ENCODE assay signal across 1 cellular context in genomic region chr4:6329478-6330383, GRCh38.
TF ChIP-seq lines count a peak whose summit lies in the region.

No MANE protein-coding gene starts in this region.

TF ChIP-seq in HepG2, 621 proteins besides CTCF, POLR2A, EP300 and RAD21 (continued from another document and continues in another):
- TF ChIP-seq NONO (IDR thresholded peaks at IDR 0.05) (no peak), NONO (CRISPR knock-in tag; conservative IDR thresholded peaks at IDR 0.05) (0 out of 2 replicates have a peak, but pooled peaks have one; percentile 34), SP140L (CRISPR knock-in tag; IDR thresholded peaks at IDR 0.05; ENCODE audit: borderline replicate concordance) (no peak), MXD3 (CRISPR knock-in tag; IDR thresholded peaks at IDR 0.05) (no peak), RNF2 (conservative IDR thresholded peaks at IDR 0.05; ENCODE audit: low read depth) (no peak), ZNF441 (CRISPR knock-in tag; IDR thresholded peaks at IDR 0.05; ENCODE audit: borderline replicate concordance) (no peak), ZNF136 (CRISPR knock-in tag; IDR thresholded peaks at IDR 0.05; ENCODE audit: low read depth) (no peak), SCMH1 (CRISPR knock-in tag; IDR thresholded peaks at IDR 0.05; ENCODE audit: borderline replicate concordance) (no peak), HNF4G (IDR thresholded peaks at IDR 0.05; ENCODE audit: borderline replicate concordance, low read depth, low read length) (peak; percentile 77), HNF4G (CRISPR knock-in tag; IDR thresholded peaks at IDR 0.05; ENCODE audit: borderline replicate concordance, low read depth) (peak; percentile 87), NFE2L2 (IDR thresholded peaks at IDR 0.05; ENCODE audit: low read length) (no peak), IKZF5 (CRISPR knock-in tag; IDR thresholded peaks at IDR 0.05) (no peak), NR0B2 (CRISPR knock-in tag; IDR thresholded peaks at IDR 0.05) (no peak), CHD4 (IDR thresholded peaks at IDR 0.05; ENCODE audit: borderline replicate concordance, low read length) (no peak), RXRA (CRISPR knock-in tag; IDR thresholded peaks at IDR 0.05) (peak; percentile 44; the same call in 1 of the 2 replicates), HDAC1 (CRISPR knock-in tag; IDR thresholded peaks at IDR 0.05) (peak; percentile 50), ZNF775 (CRISPR knock-in tag; IDR thresholded peaks at IDR 0.05; ENCODE audit: borderline replicate concordance) (no peak), ZHX2 (IDR thresholded peaks at IDR 0.05; ENCODE audit: low read depth) (no peak), ZHX2 (CRISPR knock-in tag; IDR thresholded peaks at IDR 0.05; ENCODE audit: borderline replicate concordance) (no peak), ZNF780A (CRISPR knock-in tag; IDR thresholded peaks at IDR 0.05) (no peak), SALL1 (CRISPR knock-in tag; IDR thresholded peaks at IDR 0.05) (peak; percentile 39; the same call in 1 of the 2 replicates), MTA1 (CRISPR knock-in tag; IDR thresholded peaks at IDR 0.05; ENCODE audit: borderline replicate concordance) (peak; percentile 94), ZNF660 (CRISPR knock-in tag; IDR thresholded peaks at IDR 0.05; ENCODE audit: borderline replicate concordance, low read depth) (no peak), ZNF343 (CRISPR knock-in tag; IDR thresholded peaks at IDR 0.05) (no peak), ZNF629 (CRISPR knock-in tag; conservative IDR thresholded peaks at IDR 0.05) (no peak), ZNF460 (CRISPR knock-in tag; IDR thresholded peaks at IDR 0.05; ENCODE audit: borderline replicate concordance) (no peak), SUZ12 (IDR thresholded peaks at IDR 0.05; ENCODE audit: low read depth, low read length) (no peak), ZNF350 (CRISPR knock-in tag; IDR thresholded peaks at IDR 0.05; ENCODE audit: borderline replicate concordance, low read depth) (no peak), GPN1 (CRISPR knock-in tag; IDR thresholded peaks at IDR 0.05; ENCODE audit: borderline replicate concordance) (no peak), ZFP37 (CRISPR knock-in tag; IDR thresholded peaks at IDR 0.05; ENCODE audit: borderline replicate concordance) (no peak), ZNF431 (CRISPR knock-in tag; IDR thresholded peaks at IDR 0.05; ENCODE audit: borderline replicate concordance, low read depth) (peak; percentile 64; the same call in 1 of the 2 replicates), ZBTB7A (CRISPR knock-in tag; IDR thresholded peaks at IDR 0.05) (peak; percentile 81; the same call in 1 of the 2 replicates), SMARCE1 (IDR thresholded peaks at IDR 0.05; ENCODE audit: borderline replicate concordance) (no peak), PAXIP1 (CRISPR knock-in tag; conservative IDR thresholded peaks at IDR 0.05) (peak; percentile 87), ZNF839 (CRISPR knock-in tag; IDR thresholded peaks at IDR 0.05; ENCODE audit: borderline replicate concordance) (no peak), ZNF557 (CRISPR knock-in tag; IDR thresholded peaks at IDR 0.05) (no peak), ZNF703 (CRISPR knock-in tag; IDR thresholded peaks at IDR 0.05; ENCODE audit: borderline replicate concordance) (no peak), ZNF383 (CRISPR knock-in tag; IDR thresholded peaks at IDR 0.05; ENCODE audit: borderline replicate concordance) (no peak), GABPB1 (CRISPR knock-in tag; IDR thresholded peaks at IDR 0.05) (no peak), ZNF333 (CRISPR knock-in tag; IDR thresholded peaks at IDR 0.05; ENCODE audit: borderline replicate concordance) (peak; percentile 7; the same call in 1 of the 2 replicates), TARDBP (CRISPR knock-in tag; IDR thresholded peaks at IDR 0.05) (0 out of 2 replicates have a peak, but pooled peaks have one; percentile 42)
- TF ChIP-seq, protein P1, sequence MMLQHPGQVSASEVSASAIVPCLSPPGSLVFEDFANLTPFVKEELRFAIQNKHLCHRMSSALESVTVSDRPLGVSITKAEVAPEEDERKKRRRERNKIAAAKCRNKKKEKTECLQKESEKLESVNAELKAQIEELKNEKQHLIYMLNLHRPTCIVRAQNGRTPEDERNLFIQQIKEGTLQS (CRISPR knock-in tag; IDR thresholded peaks at IDR 0.05), result no peak
- TF ChIP-seq, protein P2, sequence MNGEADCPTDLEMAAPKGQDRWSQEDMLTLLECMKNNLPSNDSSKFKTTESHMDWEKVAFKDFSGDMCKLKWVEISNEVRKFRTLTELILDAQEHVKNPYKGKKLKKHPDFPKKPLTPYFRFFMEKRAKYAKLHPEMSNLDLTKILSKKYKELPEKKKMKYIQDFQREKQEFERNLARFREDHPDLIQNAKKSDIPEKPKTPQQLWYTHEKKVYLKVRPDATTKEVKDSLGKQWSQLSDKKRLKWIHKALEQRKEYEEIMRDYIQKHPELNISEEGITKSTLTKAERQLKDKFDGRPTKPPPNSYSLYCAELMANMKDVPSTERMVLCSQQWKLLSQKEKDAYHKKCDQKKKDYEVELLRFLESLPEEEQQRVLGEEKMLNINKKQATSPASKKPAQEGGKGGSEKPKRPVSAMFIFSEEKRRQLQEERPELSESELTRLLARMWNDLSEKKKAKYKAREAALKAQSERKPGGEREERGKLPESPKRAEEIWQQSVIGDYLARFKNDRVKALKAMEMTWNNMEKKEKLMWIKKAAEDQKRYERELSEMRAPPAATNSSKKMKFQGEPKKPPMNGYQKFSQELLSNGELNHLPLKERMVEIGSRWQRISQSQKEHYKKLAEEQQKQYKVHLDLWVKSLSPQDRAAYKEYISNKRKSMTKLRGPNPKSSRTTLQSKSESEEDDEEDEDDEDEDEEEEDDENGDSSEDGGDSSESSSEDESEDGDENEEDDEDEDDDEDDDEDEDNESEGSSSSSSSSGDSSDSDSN (CRISPR knock-in tag; IDR thresholded peaks at IDR 0.05), result no peak
- TF ChIP-seq, protein P3, sequence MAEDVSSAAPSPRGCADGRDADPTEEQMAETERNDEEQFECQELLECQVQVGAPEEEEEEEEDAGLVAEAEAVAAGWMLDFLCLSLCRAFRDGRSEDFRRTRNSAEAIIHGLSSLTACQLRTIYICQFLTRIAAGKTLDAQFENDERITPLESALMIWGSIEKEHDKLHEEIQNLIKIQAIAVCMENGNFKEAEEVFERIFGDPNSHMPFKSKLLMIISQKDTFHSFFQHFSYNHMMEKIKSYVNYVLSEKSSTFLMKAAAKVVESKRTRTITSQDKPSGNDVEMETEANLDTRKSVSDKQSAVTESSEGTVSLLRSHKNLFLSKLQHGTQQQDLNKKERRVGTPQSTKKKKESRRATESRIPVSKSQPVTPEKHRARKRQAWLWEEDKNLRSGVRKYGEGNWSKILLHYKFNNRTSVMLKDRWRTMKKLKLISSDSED (CRISPR knock-in tag; IDR thresholded peaks at IDR 0.05), result no peak
- TF ChIP-seq, protein P4, sequence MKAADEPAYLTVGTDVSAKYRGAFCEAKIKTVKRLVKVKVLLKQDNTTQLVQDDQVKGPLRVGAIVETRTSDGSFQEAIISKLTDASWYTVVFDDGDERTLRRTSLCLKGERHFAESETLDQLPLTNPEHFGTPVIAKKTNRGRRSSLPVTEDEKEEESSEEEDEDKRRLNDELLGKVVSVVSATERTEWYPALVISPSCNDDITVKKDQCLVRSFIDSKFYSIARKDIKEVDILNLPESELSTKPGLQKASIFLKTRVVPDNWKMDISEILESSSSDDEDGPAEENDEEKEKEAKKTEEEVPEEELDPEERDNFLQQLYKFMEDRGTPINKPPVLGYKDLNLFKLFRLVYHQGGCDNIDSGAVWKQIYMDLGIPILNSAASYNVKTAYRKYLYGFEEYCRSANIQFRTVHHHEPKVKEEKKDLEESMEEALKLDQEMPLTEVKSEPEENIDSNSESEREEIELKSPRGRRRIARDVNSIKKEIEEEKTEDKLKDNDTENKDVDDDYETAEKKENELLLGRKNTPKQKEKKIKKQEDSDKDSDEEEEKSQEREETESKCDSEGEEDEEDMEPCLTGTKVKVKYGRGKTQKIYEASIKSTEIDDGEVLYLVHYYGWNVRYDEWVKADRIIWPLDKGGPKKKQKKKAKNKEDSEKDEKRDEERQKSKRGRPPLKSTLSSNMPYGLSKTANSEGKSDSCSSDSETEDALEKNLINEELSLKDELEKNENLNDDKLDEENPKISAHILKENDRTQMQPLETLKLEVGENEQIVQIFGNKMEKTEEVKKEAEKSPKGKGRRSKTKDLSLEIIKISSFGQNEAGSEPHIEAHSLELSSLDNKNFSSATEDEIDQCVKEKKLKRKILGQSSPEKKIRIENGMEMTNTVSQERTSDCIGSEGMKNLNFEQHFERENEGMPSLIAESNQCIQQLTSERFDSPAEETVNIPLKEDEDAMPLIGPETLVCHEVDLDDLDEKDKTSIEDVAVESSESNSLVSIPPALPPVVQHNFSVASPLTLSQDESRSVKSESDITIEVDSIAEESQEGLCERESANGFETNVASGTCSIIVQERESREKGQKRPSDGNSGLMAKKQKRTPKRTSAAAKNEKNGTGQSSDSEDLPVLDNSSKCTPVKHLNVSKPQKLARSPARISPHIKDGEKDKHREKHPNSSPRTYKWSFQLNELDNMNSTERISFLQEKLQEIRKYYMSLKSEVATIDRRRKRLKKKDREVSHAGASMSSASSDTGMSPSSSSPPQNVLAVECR (CRISPR knock-in tag; IDR thresholded peaks at IDR 0.05; ENCODE audit: borderline replicate concordance), result peak; percentile 40; the same call in 1 of the 2 replicates
